ENCODE assay signal across 1 cellular context in the genomic region with DNA sequence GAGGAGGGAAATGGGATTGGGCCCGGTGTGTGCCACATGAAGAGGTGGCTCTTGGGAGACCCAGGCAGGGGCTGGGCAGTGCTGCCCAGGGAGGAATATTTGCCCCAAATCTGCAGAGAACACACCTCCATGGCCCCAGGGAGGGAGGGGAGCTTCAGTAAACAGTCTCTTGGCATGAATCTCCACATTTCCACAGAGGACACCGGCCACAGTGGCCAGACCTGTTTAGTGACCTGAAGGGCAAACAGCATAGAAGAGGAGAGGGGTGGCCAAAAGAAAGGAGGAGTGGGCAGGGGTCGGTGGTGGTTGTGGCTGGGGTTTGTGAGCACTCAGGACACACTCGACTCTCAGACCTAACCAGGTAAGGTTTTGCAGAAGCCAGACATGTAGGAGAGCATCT.
TF ChIP-seq lines count a peak whose summit lies in the region.

No MANE protein-coding gene starts in this region.

TF ChIP-seq in liver, 16 proteins besides CTCF, POLR2A, EP300 and RAD21 (continued from another document):
- TF ChIP-seq, protein P1, sequence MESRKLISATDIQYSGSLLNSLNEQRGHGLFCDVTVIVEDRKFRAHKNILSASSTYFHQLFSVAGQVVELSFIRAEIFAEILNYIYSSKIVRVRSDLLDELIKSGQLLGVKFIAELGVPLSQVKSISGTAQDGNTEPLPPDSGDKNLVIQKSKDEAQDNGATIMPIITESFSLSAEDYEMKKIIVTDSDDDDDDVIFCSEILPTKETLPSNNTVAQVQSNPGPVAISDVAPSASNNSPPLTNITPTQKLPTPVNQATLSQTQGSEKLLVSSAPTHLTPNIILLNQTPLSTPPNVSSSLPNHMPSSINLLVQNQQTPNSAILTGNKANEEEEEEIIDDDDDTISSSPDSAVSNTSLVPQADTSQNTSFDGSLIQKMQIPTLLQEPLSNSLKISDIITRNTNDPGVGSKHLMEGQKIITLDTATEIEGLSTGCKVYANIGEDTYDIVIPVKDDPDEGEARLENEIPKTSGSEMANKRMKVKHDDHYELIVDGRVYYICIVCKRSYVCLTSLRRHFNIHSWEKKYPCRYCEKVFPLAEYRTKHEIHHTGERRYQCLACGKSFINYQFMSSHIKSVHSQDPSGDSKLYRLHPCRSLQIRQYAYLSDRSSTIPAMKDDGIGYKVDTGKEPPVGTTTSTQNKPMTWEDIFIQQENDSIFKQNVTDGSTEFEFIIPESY (IDR thresholded peaks at IDR 0.05): no peak
- peak; percentile 71 for TF ChIP-seq SP1 (IDR thresholded peaks at IDR 0.05)
TF ChIP-seq in liver: peak in this region for 5.
